Comparison of ENCODE assay signal across 19 cellular contexts in the genomic region with DNA sequence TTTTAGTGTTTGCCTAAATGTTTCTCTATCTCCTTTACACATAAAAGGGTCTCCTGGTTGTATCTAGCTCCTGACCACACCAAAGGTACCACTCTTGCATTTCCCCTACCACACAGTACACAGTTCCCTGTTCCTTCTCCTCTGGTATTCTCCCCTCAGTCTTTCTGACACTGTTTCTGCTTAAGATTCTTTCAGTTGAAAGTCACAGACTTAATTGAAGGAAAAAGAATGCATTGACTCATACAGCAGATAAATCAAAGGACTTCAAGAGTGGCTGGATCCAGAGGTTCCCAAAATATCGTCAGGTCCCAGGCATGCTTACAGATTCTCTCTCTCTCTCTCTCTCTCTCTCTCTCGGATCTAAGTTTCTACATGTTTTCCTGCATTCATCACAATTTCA.
DNase-seq lines count a peak whose midpoint lies in the region; TF ChIP-seq lines count a peak whose summit lies in the region.
"Had no signal": no experiment of that assay in that cellular context is flagged by ENCODE, and none has a peak within 500 bp of the region (broad histone marks: within the 10 kb centered on the region; RNA-seq: fewer than 3 reads in every experiment).

No MANE protein-coding gene starts in this region.

- 64% methylated on average over 2 of the region's 2 CpGs for WGBS in prostate gland

- no peaks in the 10 kb centered on the region for H3K79me2 ChIP-seq in fibroblast of lung (ENCODE audit: control insufficient read depth, insufficient read depth, low read length)
- no peaks in the 10 kb centered on the region for H3K79me2 ChIP-seq in osteoblast (ENCODE audit: insufficient read depth, low read length)

- H4K20me1 ChIP-seq in fibroblast of lung (ENCODE audit: control insufficient read depth, extremely low read depth, insufficient read depth, low read length) (no peaks in the 10 kb centered on the region), osteoblast (ENCODE audit: insufficient read depth, low read length) (no peaks in the 10 kb centered on the region)

- H3K36me3 ChIP-seq in adipocyte (ENCODE audit: control insufficient read depth, insufficient read depth, low read length, severe bottlenecking) (peaks cover 10% of the 10 kb centered on the region), fibroblast of lung (ENCODE audit: control insufficient read depth, insufficient read depth, low read length) (no peaks in the 10 kb centered on the region), osteoblast (ENCODE audit: insufficient read depth, low read length) (no peaks in the 10 kb centered on the region), prostate gland (no peaks in the 10 kb centered on the region)

- intact Hi-C loops in prostate gland (cut with DNase I): no loop called here

- no peak overlapping the region for H3K27ac ChIP-seq in fibroblast of lung (ENCODE audit: insufficient read depth, low read length)
- no peak overlapping the region for H3K27ac ChIP-seq in osteoblast (ENCODE audit: low read depth, low read length)
- H3K27ac ChIP-seq in prostate gland: no peak overlapping the region
- H3K27ac ChIP-seq: heart right ventricle, KMS-11, SK-N-MC, skin epidermis had no signal

- H2AFZ ChIP-seq in fibroblast of lung (ENCODE audit: low read length) (no peak overlapping the region), osteoblast (ENCODE audit: low read length) (no peak overlapping the region)

- H3K4me2 ChIP-seq in fibroblast of lung (ENCODE audit: extremely low read depth, insufficient read depth, low read length) (no peak overlapping the region), osteoblast (ENCODE audit: insufficient read depth, low read length) (no peak overlapping the region)
- H3K4me2 ChIP-seq: KMS-11 had no signal

- no peak for TF ChIP-seq POLR2A in prostate gland (IDR thresholded peaks at IDR 0.05)

- H3K4me3 ChIP-seq in adipocyte (ENCODE audit: low read length): no peak overlapping the region
- no peak overlapping the region for H3K4me3 ChIP-seq in fibroblast of lung (replicated peaks in 1 of 4; ENCODE audit: control extremely low read depth in 1 of 4, insufficient read depth in 1 of 4, low read depth in 3 of 4, low read length in 4 of 4)
- no peak overlapping the region for H3K4me3 ChIP-seq in skeletal muscle cell (ENCODE audit: low read depth, low read length)
- no peak overlapping the region for H3K4me3 ChIP-seq in osteoblast (ENCODE audit: insufficient read depth, low read length)
- H3K4me3 ChIP-seq in prostate gland: no peak overlapping the region
- H3K4me3 ChIP-seq: heart right ventricle, lung, SK-N-MC, skin epidermis had no signal

- H3K4me1 ChIP-seq in adipocyte (ENCODE audit: control insufficient read depth, insufficient read depth, low read length) (peaks cover 3% of the 10 kb centered on the region), fibroblast of lung (ENCODE audit: control insufficient read depth, extremely low read depth, insufficient read depth, low read length) (no peaks in the 10 kb centered on the region), osteoblast (ENCODE audit: insufficient read depth, low read length) (peaks cover 4% of the 10 kb centered on the region), prostate gland (replicated peaks) (no peaks in the 10 kb centered on the region)
- H3K4me1 ChIP-seq: heart right ventricle had no signal

- no peak overlapping the region for H3K9ac ChIP-seq in adipocyte (ENCODE audit: low read length)
- H3K9ac ChIP-seq in fibroblast of lung (ENCODE audit: insufficient read depth, low read length): no peak overlapping the region
- H3K9ac ChIP-seq: KMS-11 had no signal

- DNase-seq in GM03348 (ENCODE audit: low spot score): peak; percentile 74
- DNase-seq in adipocyte (ENCODE audit: low read depth): peak; percentile 52
- DNase-seq in fibroblast of lung (ENCODE audit: low read depth in 2 of 2): peak; percentile 21 to 93
- DNase-seq in skeletal muscle cell (ENCODE audit: low read depth): peak; percentile 4
- DNase-seq in stimulated activated naive CD4-positive, alpha-beta T cell (lab: John Stamatoyannopoulos, UW): no peak
- no peak for DNase-seq in central memory CD4-positive, alpha-beta T cell
- DNase-seq in osteoblast (ENCODE audit: insufficient read length, low spot score, missing footprints): no peak
- no peak for DNase-seq in prostate gland (ENCODE audit: low spot score)
- DNase-seq: C1 segment of cervical spinal cord; heart right ventricle; naive B cell; NCI-H1092; NCI-H2081; posterior cingulate gyrus; stimulated activated CD4-positive, alpha-beta T cell treated with anti-CD3 and anti-CD28 coated beads, Interleukin-2, amount 100 ng/mL, for 48 hours had no signal

- TF ChIP-seq CTCF in fibroblast of lung (conservative IDR thresholded peaks at IDR 0.05 in 1 of 2, IDR thresholded peaks at IDR 0.05 in 1 of 2; ENCODE audit: low read depth in 1 of 2, low read length in 2 of 2): no peak
- TF ChIP-seq CTCF in osteoblast (IDR thresholded peaks at IDR 0.05; ENCODE audit: extremely low read depth, low read depth, low read length): no peak
- no peak for TF ChIP-seq CTCF in prostate gland (IDR thresholded peaks at IDR 0.05)

- H3K27me3 ChIP-seq in adipocyte (replicated peaks; ENCODE audit: control insufficient read depth, insufficient read depth, low read length) (no peaks in the 10 kb centered on the region), fibroblast of lung (ENCODE audit: control insufficient read depth, insufficient read depth, low read length) (no peaks in the 10 kb centered on the region), osteoblast (ENCODE audit: insufficient read depth, low read length) (no peaks in the 10 kb centered on the region), prostate gland (replicated peaks; ENCODE audit: insufficient read depth) (no peaks in the 10 kb centered on the region)
- H3K27me3 ChIP-seq: heart right ventricle had no signal

- H3K9me3 ChIP-seq in adipocyte (ENCODE audit: control insufficient read depth, low read length): no peaks in the 10 kb centered on the region
- no peaks in the 10 kb centered on the region for H3K9me3 ChIP-seq in fibroblast of lung (ENCODE audit: control insufficient read depth, insufficient read depth, low read depth, low read length)
- no peaks in the 10 kb centered on the region for H3K9me3 ChIP-seq in osteoblast (ENCODE audit: low read depth, low read length)
- no peaks in the 10 kb centered on the region for H3K9me3 ChIP-seq in prostate gland
- H3K9me3 ChIP-seq: heart right ventricle had no signal

Comparison
In these comparisons a context has a peak if more than half of its experiments do, and no peak if none do; other contexts are left out.
1. DNase-seq: peak in GM03348 (single experiment), adipocyte (single experiment), fibroblast of lung (2 of 2) and skeletal muscle cell (single experiment); none in stimulated activated naive CD4-positive, alpha-beta T cell (0 of 6), central memory CD4-positive, alpha-beta T cell (single experiment), osteoblast (single experiment) and prostate gland (single experiment).